In genomic region chr14:64880382-64881121, GRCh38 we compare ENCODE assay signal across 8 cellular contexts. TPM values are rescaled to one million over a fixed set of nuclear protein-coding genes. Genes with fewer than 3 reads are reported as not detected.
DNase-seq lines count a peak whose midpoint lies in the region; ATAC-seq, FAIRE-seq and TF ChIP-seq lines count a peak whose summit lies in the region.
"Had no signal": no experiment of that assay in that cellular context is flagged by ENCODE, and none has a peak within 500 bp of the region (broad histone marks: within the 10 kb centered on the region; RNA-seq: fewer than 3 reads in every experiment).

No MANE protein-coding gene starts in this region.

- DNase-seq in Kasumi-1 (lab: John Stamatoyannopoulos, UW), result peak; percentile 14 to 26
- peak; percentile 25 for DNase-seq in T-helper 22 cell (ENCODE audit: low read depth)
- no peak for DNase-seq in astrocyte (ENCODE audit: low read depth)
- peak; percentile 85 for DNase-seq in iPS-NIHi7 (ENCODE audit: extremely low spot score)
- peak; percentile 16 to 64 for DNase-seq in stimulated activated CD4-positive, alpha-beta T cell treated with anti-CD3 and anti-CD28 coated beads, Interleukin-12 subunit alpha, Interleukin-12 subunit beta, amount 100 ng/mL, for 24 hours (ENCODE audit: low read depth in 2 of 2)
- no peak for DNase-seq in dedifferentiated amniotic fluid mesenchymal stem cell (ENCODE audit: extremely low spot score)

- no peaks in the 10 kb centered on the region for H4K20me1 ChIP-seq in astrocyte (ENCODE audit: insufficient read depth, low read length)

- no peak overlapping the region for H3K9ac ChIP-seq in astrocyte (ENCODE audit: low read length)

- FAIRE-seq in astrocyte (lab: Jason Lieb, UNC), result no peak
- FAIRE-seq: islet of Langerhans had no signal

- no peaks in the 10 kb centered on the region for H3K36me3 ChIP-seq in astrocyte (ENCODE audit: insufficient read depth, low read length)

- H3K4me1 Mint-ChIP-seq in astrocyte (ENCODE audit: low read depth, unreplicated experiment), result no peaks in the 10 kb centered on the region

- H3K27ac ChIP-seq in astrocyte (ENCODE audit: low read depth, low read length), result no peak overlapping the region

- H3K4me1 ChIP-seq in astrocyte (ENCODE audit: insufficient read depth, low read length), result no peaks in the 10 kb centered on the region

- no peaks in the 10 kb centered on the region for H3K36me3 Mint-ChIP-seq in astrocyte (ENCODE audit: low read depth, unreplicated experiment)

- peak overlapping the region; percentile 72 for H2AFZ ChIP-seq in astrocyte (ENCODE audit: low read depth, low read length)

- no peaks in the 10 kb centered on the region for H3K79me2 ChIP-seq in astrocyte (ENCODE audit: insufficient read depth, low read length)

- no peak overlapping the region for H3K27ac Mint-ChIP-seq in astrocyte (ENCODE audit: unreplicated experiment)

- no peaks in the 10 kb centered on the region for H3K9me3 ChIP-seq in astrocyte (ENCODE audit: insufficient read depth, low read depth, low read length)

- H3K4me3 Mint-ChIP-seq in astrocyte (ENCODE audit: unreplicated experiment), result peak overlapping the region; percentile 64

- peaks cover under 1% of the 10 kb centered on the region for H3K9me3 Mint-ChIP-seq in astrocyte (ENCODE audit: unreplicated experiment)

- H3K4me3 ChIP-seq in astrocyte (ENCODE audit: insufficient read depth, low read depth, low read length), result peak overlapping the region; percentile 42

- H3K27me3 Mint-ChIP-seq in astrocyte (ENCODE audit: low read depth, unreplicated experiment), result peaks cover 68% of the 10 kb centered on the region

- H3K27me3 ChIP-seq in astrocyte (ENCODE audit: insufficient read depth, low read length), result peaks cover 69% of the 10 kb centered on the region

- peak overlapping the region; percentile 83 for H3K4me2 ChIP-seq in astrocyte (ENCODE audit: low read length)

- ATAC-seq in GM18502 (IDR thresholded peaks at IDR 0.05; ENCODE audit: poor library complexity, unreplicated experiment), result peak; percentile 63

- no peak for TF ChIP-seq CTCF in astrocyte (IDR thresholded peaks at IDR 0.05; ENCODE audit: insufficient read depth, low read depth, low read length)

RNA-seq across cellular contexts. Expression of gene SPTB, which starts 0.8 kb away (rescaled TPM):
- 0.32 and 0.43 TPM in 2 replicates for total RNA-seq in astrocyte

RNA-seq across cellular contexts. Expression of gene CHURC1, which starts 33.7 kb away (rescaled TPM):
- 45.3 and 48.1 TPM in 2 replicates for total RNA-seq in astrocyte

Comparison
In these comparisons a context has a peak if more than half of its experiments do, and no peak if none do; other contexts are left out.
1. DNase-seq: peak in Kasumi-1 (2 of 2), T-helper 22 cell (single experiment), iPS-NIHi7 (single experiment) and stimulated activated CD4-positive, alpha-beta T cell treated with anti-CD3 and anti-CD28 coated beads, Interleukin-12 subunit alpha, Interleukin-12 subunit beta, amount 100 ng/mL, for 24 hours (2 of 2); none in astrocyte (single experiment) and dedifferentiated amniotic fluid mesenchymal stem cell (single experiment).